In the genomic region with DNA sequence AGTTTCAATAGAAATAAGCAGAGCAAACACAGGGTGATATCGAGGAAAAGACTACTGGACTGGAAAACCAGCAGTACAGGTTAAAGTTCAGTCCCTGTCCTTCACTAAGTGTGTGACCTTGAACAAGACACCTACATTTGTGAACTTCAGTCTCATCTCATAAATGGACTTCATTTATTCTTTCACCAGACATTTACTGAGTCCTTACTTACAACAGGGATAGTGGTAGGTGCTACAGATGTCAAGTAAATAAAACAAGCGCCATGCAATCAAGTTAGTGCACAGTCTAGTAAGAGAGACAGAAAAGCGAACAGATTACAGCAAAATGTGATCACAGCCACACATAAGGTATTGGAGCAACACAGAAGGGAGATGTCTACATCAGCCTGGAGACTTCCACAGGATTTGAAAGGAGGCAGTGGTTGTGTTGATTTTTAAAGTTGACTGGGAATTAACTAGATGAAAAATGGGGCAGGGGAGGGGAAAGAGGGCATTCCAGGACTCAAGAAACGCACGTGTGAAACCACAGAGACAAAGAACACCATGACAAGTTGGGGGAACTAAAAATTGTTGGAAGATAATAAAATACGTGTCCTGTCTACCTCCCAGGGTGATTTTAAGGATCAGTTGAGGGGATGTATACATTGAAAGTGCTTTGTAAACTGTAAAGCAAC, we compare ENCODE assay signal across 26 cellular contexts.
DNase-seq lines count a peak whose midpoint lies in the region; ATAC-seq, FAIRE-seq and TF ChIP-seq lines count a peak whose summit lies in the region.
"Had no signal": no experiment of that assay in that cellular context is flagged by ENCODE, and none has a peak within 500 bp of the region (broad histone marks: within the 10 kb centered on the region; RNA-seq: fewer than 3 reads in every experiment).

No MANE protein-coding gene starts in this region.

- H3K9me2 ChIP-seq in SK-N-SH, result no peaks in the 10 kb centered on the region

- H3K4me1 ChIP-seq in SK-N-SH (ENCODE audit: control insufficient read depth in 1 of 2, insufficient read depth in 2 of 2, low read depth in 1 of 2, low read length in 1 of 2) (peaks cover 0 to 26% of the 10 kb centered on the region in 2 experiments), astrocyte (ENCODE audit: insufficient read depth, low read length) (peaks cover 41% of the 10 kb centered on the region), keratinocyte (ENCODE audit: control insufficient read depth, extremely low read depth, insufficient read depth, low read length) (peaks cover 58% of the 10 kb centered on the region)
- H3K4me1 ChIP-seq: neural progenitor cell had no signal

- H3K4me3 Mint-ChIP-seq in astrocyte (ENCODE audit: unreplicated experiment) (no peak overlapping the region), type B pancreatic cell (peak overlapping the region; percentile 17)
- H3K4me3 Mint-ChIP-seq in stimulated activated naive CD8-positive, alpha-beta T cell treated with anti-CD3 and anti-CD28 coated beads, Interleukin-15, amount 100 ng/mL, for 72 hours, result no peak overlapping the region
- H3K4me3 Mint-ChIP-seq: activated naive CD8-positive, alpha-beta T cell treated with anti-CD3 and anti-CD28 coated beads, Interleukin-2, amount 10 ng/mL, durations not matched to agents 7 days and 5 days; neural progenitor cell; T-helper 2 cell treated with Interferon-gamma antibody and Interleukin-4, amounts not matched to agents 5 μg/mL and 100 μg/mL, for 36 hours had no signal

- H3K9me3 Mint-ChIP-seq in astrocyte (ENCODE audit: unreplicated experiment) (no peaks in the 10 kb centered on the region), type B pancreatic cell (no peaks in the 10 kb centered on the region)
- peaks cover 0 to 15% of the 10 kb centered on the region in 2 donors for H3K9me3 Mint-ChIP-seq in stimulated activated naive CD8-positive, alpha-beta T cell treated with anti-CD3 and anti-CD28 coated beads, Interleukin-15, amount 100 ng/mL, for 72 hours
- H3K9me3 Mint-ChIP-seq: activated T-helper 2 cell treated with anti-CD3 and anti-CD28 coated beads, Interferon-gamma antibody, Interleukin-2, Interleukin-4, amounts not matched to agents 10 μg/mL and 5 μg/mL and 100 μg/mL, durations not matched to agents 14 hours and 24 hours and 36 hours; neural progenitor cell; T-helper 2 cell treated with Interferon-gamma antibody and Interleukin-4, amounts not matched to agents 5 μg/mL and 100 μg/mL, for 36 hours had no signal

- H3K27ac ChIP-seq in SK-N-SH (ENCODE audit: low read depth in 2 of 2, low read length in 1 of 2) (peak overlapping the region in 1 of 2 experiments; percentile 99; a peak in 2 of 4 replicates), astrocyte (ENCODE audit: low read depth, low read length) (no peak overlapping the region), keratinocyte (ENCODE audit: control insufficient read depth, insufficient read depth, low read length) (peak overlapping the region; percentile 97)
- H3K27ac ChIP-seq: neural progenitor cell, SK-N-MC, WERI-Rb-1 had no signal

- no peak for FAIRE-seq in astrocyte (lab: Jason Lieb, UNC)
- FAIRE-seq in keratinocyte (lab: Jason Lieb, UNC), result no peak
- FAIRE-seq: A204.1, endometrium, H1, islet of Langerhans had no signal

- peaks cover 45% of the 10 kb centered on the region for H3F3A ChIP-seq in SK-N-SH (replicated peaks; ENCODE audit: insufficient read depth)

- H2AFZ ChIP-seq in SK-N-SH (ENCODE audit: low read depth) (no peak overlapping the region; the same call in 1 of the 2 replicates), astrocyte (ENCODE audit: low read depth, low read length) (no peak overlapping the region), keratinocyte (ENCODE audit: control insufficient read depth, low read length) (peak overlapping the region; percentile 69)
- H2AFZ ChIP-seq: neural progenitor cell had no signal

- no peaks in the 10 kb centered on the region for H4K20me1 ChIP-seq in SK-N-SH (ENCODE audit: insufficient read depth)
- H4K20me1 ChIP-seq in astrocyte (ENCODE audit: insufficient read depth, low read length), result no peaks in the 10 kb centered on the region
- H4K20me1 ChIP-seq in keratinocyte (ENCODE audit: control insufficient read depth, extremely low read depth, insufficient read depth, low read length), result no peaks in the 10 kb centered on the region
- H4K20me1 ChIP-seq: BLaER1 treated with 17β-estradiol and CSF1 and Interleukin-3, amounts not matched to agents 10 nM and 100 nM had no signal

- no peaks in the 10 kb centered on the region for H3K27me3 Mint-ChIP-seq in astrocyte (ENCODE audit: low read depth, unreplicated experiment)
- no peaks in the 10 kb centered on the region for H3K27me3 Mint-ChIP-seq in type B pancreatic cell
- H3K27me3 Mint-ChIP-seq in stimulated activated naive CD8-positive, alpha-beta T cell treated with anti-CD3 and anti-CD28 coated beads, Interleukin-15, amount 100 ng/mL, for 72 hours, result no peaks in the 10 kb centered on the region
- H3K27me3 Mint-ChIP-seq: activated naive CD8-positive, alpha-beta T cell treated with anti-CD3 and anti-CD28 coated beads, Interleukin-2, amount 10 ng/mL, durations not matched to agents 7 days and 5 days had no signal

- dilution Hi-C loops in keratinocyte (cut with MboI; ENCODE audit: extremely low pct_ligation_motif_present, low sequenced_read_pairs), result no loop called here

- H3K4me1 Mint-ChIP-seq in astrocyte (ENCODE audit: low read depth, unreplicated experiment) (peaks cover 33% of the 10 kb centered on the region), type B pancreatic cell (ENCODE audit: unreplicated experiment) (peaks cover 22% of the 10 kb centered on the region)
- H3K4me1 Mint-ChIP-seq in stimulated activated naive CD8-positive, alpha-beta T cell treated with anti-CD3 and anti-CD28 coated beads, Interleukin-15, amount 100 ng/mL, for 72 hours, result no peaks in the 10 kb centered on the region
- H3K4me1 Mint-ChIP-seq: activated naive CD8-positive, alpha-beta T cell treated with anti-CD3 and anti-CD28 coated beads, Interleukin-2, amount 10 ng/mL, durations not matched to agents 7 days and 5 days had no signal

- H3K9me3 ChIP-seq in SK-N-SH, result no peaks in the 10 kb centered on the region
- H3K9me3 ChIP-seq in astrocyte (ENCODE audit: insufficient read depth, low read depth, low read length), result no peaks in the 10 kb centered on the region
- H3K9me3 ChIP-seq in keratinocyte (ENCODE audit: control insufficient read depth, low read depth, low read length), result no peaks in the 10 kb centered on the region
- H3K9me3 ChIP-seq: BLaER1 treated with 17β-estradiol and CSF1 and Interleukin-3, amounts not matched to agents 10 nM and 100 nM; transverse colon had no signal

- CTCF ChIA-PET in SK-N-SH (lab: Yijun Ruan, JAX), result no interaction called here

- 42% methylated on average over 6 of the region's 6 CpGs for WGBS in SK-N-SH (ENCODE audit: low lambda C conversion rate)

- H3K36me3 ChIP-seq in SK-N-SH (replicated peaks in 1 of 2; ENCODE audit: control insufficient read depth in 1 of 2, insufficient read depth in 2 of 2, low read length in 1 of 2) (no peaks in the 10 kb centered on the region), astrocyte (ENCODE audit: insufficient read depth, low read length) (no peaks in the 10 kb centered on the region), keratinocyte (ENCODE audit: control insufficient read depth in 2 of 2, extremely low read depth in 1 of 2, insufficient read depth in 2 of 2, low read length in 2 of 2) (no peaks in the 10 kb centered on the region)
- H3K36me3 ChIP-seq: BLaER1 treated with 17β-estradiol and CSF1 and Interleukin-3, amounts not matched to agents 10 nM and 100 nM; neural progenitor cell; transverse colon; WERI-Rb-1 had no signal

- no peak for TF ChIP-seq EP300 in SK-N-SH (IDR thresholded peaks at IDR 0.05; ENCODE audit: borderline replicate concordance in 1 of 2, low read depth in 1 of 2, low read length in 1 of 2)

- no peaks in the 10 kb centered on the region for H3K27me3 ChIP-seq in SK-N-SH (ENCODE audit: insufficient read depth)
- H3K27me3 ChIP-seq in astrocyte (ENCODE audit: insufficient read depth, low read length), result no peaks in the 10 kb centered on the region
- H3K27me3 ChIP-seq in keratinocyte (ENCODE audit: control insufficient read depth, extremely low read depth, insufficient read depth, low read length), result no peaks in the 10 kb centered on the region
- H3K27me3 ChIP-seq: BLaER1 treated with 17β-estradiol and CSF1 and Interleukin-3, amounts not matched to agents 10 nM and 100 nM; foreskin keratinocyte; neural progenitor cell; transverse colon had no signal

- H3K4me2 ChIP-seq in SK-N-SH (peak overlapping the region; percentile 93; the same call in 1 of the 2 replicates), astrocyte (ENCODE audit: low read length) (peak overlapping the region; percentile 88), keratinocyte (ENCODE audit: control insufficient read depth, extremely low read depth, insufficient read depth, low read depth, low read length) (peak overlapping the region; percentile 99)
- H3K4me2 ChIP-seq: neural progenitor cell had no signal

- H3K79me2 ChIP-seq in SK-N-SH (ENCODE audit: insufficient read depth), result no peaks in the 10 kb centered on the region
- H3K79me2 ChIP-seq in astrocyte (ENCODE audit: insufficient read depth, low read length), result no peaks in the 10 kb centered on the region
- H3K79me2 ChIP-seq in keratinocyte (ENCODE audit: control insufficient read depth, insufficient read depth, low read length), result no peaks in the 10 kb centered on the region

- H3K36me3 Mint-ChIP-seq in astrocyte (ENCODE audit: low read depth, unreplicated experiment) (no peaks in the 10 kb centered on the region), type B pancreatic cell (no peaks in the 10 kb centered on the region)
- H3K36me3 Mint-ChIP-seq: activated naive CD8-positive, alpha-beta T cell treated with anti-CD3 and anti-CD28 coated beads, Interleukin-2, amount 10 ng/mL, durations not matched to agents 7 days and 5 days; neural progenitor cell had no signal

- peak overlapping the region; percentile 72; the same call in 1 of the 2 replicates for H3K9ac ChIP-seq in SK-N-SH
- H3K9ac ChIP-seq in astrocyte (ENCODE audit: low read length), result no peak overlapping the region
- H3K9ac ChIP-seq in keratinocyte (ENCODE audit: control insufficient read depth, extremely low read depth, insufficient read depth, low read length), result no peak overlapping the region
- H3K9ac ChIP-seq: BLaER1 treated with 17β-estradiol and CSF1 and Interleukin-3, amounts not matched to agents 10 nM and 100 nM; neural progenitor cell had no signal

- H3K4me3 ChIP-seq in SK-N-SH (ENCODE audit: low read depth in 2 of 2, low read length in 1 of 2) (no peak overlapping the region; a peak in 1 of 4 replicates), astrocyte (ENCODE audit: insufficient read depth, low read depth, low read length) (no peak overlapping the region), keratinocyte (ENCODE audit: control insufficient read depth in 2 of 3, extremely low read depth in 1 of 3, insufficient read depth in 2 of 3, low read depth in 1 of 3, low read length in 3 of 3) (peak overlapping the region in 1 of 3 experiments; percentile 9)
- H3K4me3 ChIP-seq: BLaER1 treated with 17β-estradiol and CSF1 and Interleukin-3, amounts not matched to agents 10 nM and 100 nM; coronary artery; neural progenitor cell; SK-N-MC; transverse colon had no signal

- H3K9me1 ChIP-seq in keratinocyte (ENCODE audit: control insufficient read depth, extremely low read depth, insufficient read depth, low read length), result no peaks in the 10 kb centered on the region

- H3K27ac Mint-ChIP-seq in astrocyte (ENCODE audit: unreplicated experiment) (peak overlapping the region; percentile 64), type B pancreatic cell (peak overlapping the region; percentile 4)
- H3K27ac Mint-ChIP-seq in stimulated activated naive CD8-positive, alpha-beta T cell treated with anti-CD3 and anti-CD28 coated beads, Interleukin-15, amount 100 ng/mL, for 72 hours, result no peak overlapping the region
- H3K27ac Mint-ChIP-seq: activated naive CD8-positive, alpha-beta T cell treated with anti-CD3 and anti-CD28 coated beads, Interleukin-2, amount 10 ng/mL, durations not matched to agents 7 days and 5 days; activated T-helper 2 cell treated with anti-CD3 and anti-CD28 coated beads, Interferon-gamma antibody, Interleukin-2, Interleukin-4, amounts not matched to agents 10 μg/mL and 5 μg/mL and 100 μg/mL, durations not matched to agents 14 hours and 24 hours and 36 hours; neural progenitor cell; T-helper 2 cell treated with Interferon-gamma antibody and Interleukin-4, amounts not matched to agents 5 μg/mL and 100 μg/mL, for 36 hours had no signal

- TF ChIP-seq RAD21 in SK-N-SH (IDR thresholded peaks at IDR 0.05; ENCODE audit: low read length), result no peak

- ATAC-seq in SK-N-SH treated with all-trans-retinoic acid at 6 μM for 48 hours, result no peak
- ATAC-seq in stimulated activated naive CD8-positive, alpha-beta T cell treated with anti-CD3 and anti-CD28 coated beads, Interleukin-15, amount 100 ng/mL, for 72 hours, result no peak
- ATAC-seq in GM21576 (IDR thresholded peaks at IDR 0.05; ENCODE audit: unreplicated experiment), result no peak
- ATAC-seq: foreskin keratinocyte; stimulated activated naive CD8-positive, alpha-beta T cell treated with anti-CD3 and anti-CD28 coated beads, Interleukin-15, Interleukin-2, amounts not matched to agents 100 U/mL and 50 U/mL, for 24 hours had no signal

- DNase-seq in SK-N-SH (no peak), astrocyte (ENCODE audit: low read depth) (no peak), keratinocyte (ENCODE audit: low read depth, low spot score) (no peak), type B pancreatic cell (ENCODE audit: extremely low spot score, unreplicated experiment) (no peak), nucleus accumbens (lab: John Stamatoyannopoulos, UW) (no peak)
- no peak for DNase-seq in stimulated activated naive CD8-positive, alpha-beta T cell treated with anti-CD3 and anti-CD28 coated beads, Interleukin-15, amount 100 ng/mL, for 72 hours
- DNase-seq: activated naive CD8-positive, alpha-beta T cell treated with anti-CD3 and anti-CD28 coated beads, Interleukin-2, amount 10 ng/mL, durations not matched to agents 7 days and 5 days; EL; foreskin keratinocyte; hypothalamus; stimulated activated CD4-positive, alpha-beta T cell treated with anti-CD3 and anti-CD28 coated beads, Interleukin-4, amount 100 ng/mL, for 24 hours; stimulated activated naive CD8-positive, alpha-beta T cell treated with anti-CD3 and anti-CD28 coated beads, Interleukin-15, Interleukin-2, amounts not matched to agents 100 U/mL and 50 U/mL, for 24 hours; transverse colon; WERI-Rb-1 had no signal

- no peak for TF ChIP-seq CTCF in SK-N-SH (IDR thresholded peaks at IDR 0.05)
- TF ChIP-seq CTCF in astrocyte (IDR thresholded peaks at IDR 0.05; ENCODE audit: insufficient read depth, low read depth, low read length), result no peak
- TF ChIP-seq CTCF in keratinocyte (optimal IDR thresholded peaks at IDR 0.05 in 1 of 3, IDR thresholded peaks at IDR 0.05 in 1 of 3, conservative IDR thresholded peaks at IDR 0.05 in 1 of 3; ENCODE audit: extremely low read depth in 1 of 3, insufficient read depth in 2 of 3, low read length in 3 of 3), result no peak
- TF ChIP-seq CTCF in type B pancreatic cell (conservative IDR thresholded peaks at IDR 0.05), result no peak

- POLR2A ChIA-PET in SK-N-SH (lab: Yijun Ruan, JAX), result no interaction called here

Comparison
In these comparisons a context has a peak if more than half of its experiments do, and no peak if none do; other contexts are left out.
1. H3K27ac Mint-ChIP-seq: peak in astrocyte (single experiment) and type B pancreatic cell (single experiment); none in stimulated activated naive CD8-positive, alpha-beta T cell treated with anti-CD3 and anti-CD28 coated beads, Interleukin-15, amount 100 ng/mL, for 72 hours (0 of 2).
2. Peak in every context shown above with its lines, with median percentiles within 50 percentile points of each other: H3K4me2 ChIP-seq.